In the genomic region with DNA sequence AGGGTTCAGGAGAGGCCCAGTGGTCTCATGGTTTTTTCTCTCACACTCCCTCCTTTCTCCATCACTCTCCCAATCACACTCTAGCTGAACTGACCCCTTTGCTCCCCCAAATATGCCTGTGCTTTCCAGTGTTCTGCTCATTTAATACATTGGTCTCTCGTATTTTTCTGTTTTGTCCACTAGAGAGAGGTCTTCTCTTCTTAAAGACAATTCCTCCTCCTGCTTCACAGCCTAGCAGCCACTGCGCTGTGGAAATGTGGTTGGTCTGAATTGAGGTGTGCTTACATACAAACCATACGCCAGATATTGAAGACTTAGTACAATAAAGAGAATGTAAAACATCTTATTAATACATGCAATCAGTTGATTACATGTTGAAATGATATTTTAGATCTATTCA, we compare ENCODE assay signal across 9 cellular contexts.
DNase-seq lines count a peak whose midpoint lies in the region; ATAC-seq lines count a peak whose summit lies in the region.
"Had no signal": no experiment of that assay in that cellular context is flagged by ENCODE, and none has a peak within 500 bp of the region (broad histone marks: within the 10 kb centered on the region; RNA-seq: fewer than 3 reads in every experiment).

No MANE protein-coding gene starts in this region.

- no peaks in the 10 kb centered on the region for H3K79me2 ChIP-seq in Karpas-422 (ENCODE audit: low read length)

- no peaks in the 10 kb centered on the region for H3K36me3 ChIP-seq in Karpas-422 (ENCODE audit: insufficient read depth, low read length)
- H3K36me3 ChIP-seq: SJSA1 had no signal

- H4K20me1 ChIP-seq in Karpas-422 (ENCODE audit: insufficient read depth, low read depth, low read length), result no peaks in the 10 kb centered on the region

- H3K9me3 ChIP-seq in Karpas-422 (ENCODE audit: low read length), result no peaks in the 10 kb centered on the region
- H3K9me3 ChIP-seq: SJSA1 had no signal

- H3K27me3 ChIP-seq in Karpas-422 (ENCODE audit: low read length), result no peaks in the 10 kb centered on the region
- H3K27me3 ChIP-seq: SJSA1 had no signal

- no peak overlapping the region for H3K4me3 ChIP-seq in Karpas-422 (ENCODE audit: low read length)
- H3K4me3 ChIP-seq: SJSA1 had no signal

- no peak overlapping the region for H3K4me2 ChIP-seq in Karpas-422 (ENCODE audit: low read depth, low read length, poor library complexity, severe bottlenecking)

- H3K9me2 ChIP-seq in Karpas-422 (replicated peaks; ENCODE audit: insufficient read depth, low read length), result no peaks in the 10 kb centered on the region

- peaks cover 40% of the 10 kb centered on the region for H3K4me1 ChIP-seq in Karpas-422 (ENCODE audit: low read length)

- H3K27ac ChIP-seq in Karpas-422 (ENCODE audit: low read length), result no peak overlapping the region
- H3K27ac ChIP-seq in caudate nucleus (ENCODE audit: low read depth, low read length), result no peak overlapping the region
- H3K27ac ChIP-seq: SJSA1 had no signal

- DNase-seq in ELR (ENCODE audit: low read depth), result peak; percentile 76
- peak; percentile 83 for DNase-seq in Karpas-422
- DNase-seq in astrocyte of the hippocampus (ENCODE audit: low read depth, low spot score), result peak; percentile 15
- peak; percentile 67 for DNase-seq in myocyte (ENCODE audit: low read depth)
- DNase-seq in COLO829 (ENCODE audit: low spot score), result no peak
- no peak for DNase-seq in caudate nucleus (lab: John Stamatoyannopoulos, UW)
- DNase-seq in stimulated activated CD4-positive, alpha-beta T cell treated with anti-CD3 and anti-CD28 coated beads, Interleukin-15, amount 100 ng/mL, for 24 hours, result no peak

- H3K9ac ChIP-seq in Karpas-422 (ENCODE audit: low read length), result no peak overlapping the region

- ATAC-seq in HG02884 (IDR thresholded peaks at IDR 0.05; ENCODE audit: unreplicated experiment), result no peak

- H2AFZ ChIP-seq in Karpas-422 (ENCODE audit: low read length), result no peak overlapping the region

Comparison
In these comparisons a context has a peak if more than half of its experiments do, and no peak if none do; other contexts are left out.
1. DNase-seq: peak in ELR (single experiment), Karpas-422 (single experiment), astrocyte of the hippocampus (single experiment) and myocyte (single experiment); none in COLO829 (single experiment), caudate nucleus (0 of 61) and stimulated activated CD4-positive, alpha-beta T cell treated with anti-CD3 and anti-CD28 coated beads, Interleukin-15, amount 100 ng/mL, for 24 hours (single experiment).